ENCODE assay signal across 8 cellular contexts in the genomic region with DNA sequence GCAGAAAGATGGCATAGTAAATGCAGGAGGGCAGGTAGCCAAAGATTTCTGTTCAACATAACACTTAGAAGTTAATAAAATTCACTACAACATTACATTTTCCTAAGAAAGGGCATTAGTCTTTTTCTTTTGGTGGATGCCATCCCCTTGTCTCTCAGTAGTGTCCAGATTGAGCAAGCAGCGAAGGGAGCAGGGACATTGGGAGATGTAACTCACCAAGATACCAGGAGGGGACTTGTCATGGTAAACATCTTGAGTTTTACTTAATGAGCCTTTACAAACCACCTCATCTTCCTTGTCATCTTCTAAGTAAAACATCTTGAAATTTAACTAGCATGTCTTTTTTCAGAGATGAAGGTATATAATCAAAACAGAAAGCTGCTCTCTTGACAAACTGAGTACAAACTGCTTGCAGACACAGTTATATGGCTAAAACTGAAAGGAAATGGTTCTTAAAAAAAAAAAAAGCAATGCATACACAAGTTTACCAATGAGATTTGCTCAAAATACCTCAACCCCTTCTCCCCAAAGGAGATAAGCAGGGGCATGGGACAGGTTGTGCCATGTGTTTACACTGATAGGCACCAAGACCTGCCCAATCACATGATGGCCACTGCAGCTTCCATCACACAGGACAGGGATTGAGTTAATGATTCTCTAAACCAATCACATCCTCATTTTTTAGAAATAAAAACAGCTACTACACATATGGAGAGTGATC. TPM values are rescaled to one million over a fixed set of nuclear protein-coding genes. Genes with fewer than 3 reads are reported as not detected.
DNase-seq lines count a peak whose midpoint lies in the region; ATAC-seq and TF ChIP-seq lines count a peak whose summit lies in the region.

No MANE protein-coding gene starts in this region.

- H3K27me3 ChIP-seq in SK-N-SH (ENCODE audit: insufficient read depth) (no peaks in the 10 kb centered on the region), esophagus muscularis mucosa (no peaks in the 10 kb centered on the region), skeletal muscle tissue (ENCODE audit: control insufficient read depth in 3 of 3, insufficient read depth in 3 of 3, low read length in 3 of 3) (no peaks in the 10 kb centered on the region)

- no peak for TF ChIP-seq CTCF in SK-N-SH (IDR thresholded peaks at IDR 0.05)
- no peak for TF ChIP-seq CTCF in esophagus muscularis mucosa (IDR thresholded peaks at IDR 0.05)

- H3K9me3 ChIP-seq in SK-N-SH (0 out of 2 replicates have a peak, but pooled peaks cover 5% of the 10 kb centered on the region), esophagus muscularis mucosa (no peaks in the 10 kb centered on the region), skeletal muscle tissue (ENCODE audit: control insufficient read depth in 3 of 3, low read length in 3 of 3) (no peaks in the 10 kb centered on the region)

- H2AFZ ChIP-seq in SK-N-SH (ENCODE audit: low read depth) = no peak overlapping the region

- DNase-seq in SK-N-SH (no peak), esophagus muscularis mucosa (ENCODE audit: extremely low spot score) (no peak)

- TF ChIP-seq EP300 in SK-N-SH (IDR thresholded peaks at IDR 0.05; ENCODE audit: borderline replicate concordance in 1 of 2, low read depth in 1 of 2, low read length in 1 of 2) (0 out of 4 replicates have a peak, but pooled peaks of 1 of the 2 experiments have one; percentile 8), esophagus muscularis mucosa (IDR thresholded peaks at IDR 0.05) (no peak)

- POLR2A ChIA-PET in SK-N-SH (lab: Yijun Ruan, JAX) = no interaction called here

- H3K79me2 ChIP-seq in SK-N-SH (ENCODE audit: insufficient read depth) = peaks cover 92% of the 10 kb centered on the region

- peak overlapping the region; percentile 44 for H3K4me2 ChIP-seq in SK-N-SH

- H3K36me3 ChIP-seq in SK-N-SH (replicated peaks in 1 of 2; ENCODE audit: control insufficient read depth in 1 of 2, insufficient read depth in 2 of 2, low read length in 1 of 2) (peaks cover 2 to 14% of the 10 kb centered on the region in 2 experiments), esophagus muscularis mucosa (no peaks in the 10 kb centered on the region), skeletal muscle tissue (ENCODE audit: control insufficient read depth in 3 of 3, insufficient read depth in 3 of 3, low read length in 3 of 3) (no peaks in the 10 kb centered on the region)

- intact Hi-C loops in esophagus muscularis mucosa (cut with DNase I) = loop anchor here (10.0 kb wide), 1 partner anchor 48 kb away; no protein-coding TSS in a partner anchor

- H3K9ac ChIP-seq in SK-N-SH (peak overlapping the region; percentile 41; the same call in 1 of the 2 replicates), skeletal muscle tissue (ENCODE audit: low read depth in 1 of 3, low read length in 3 of 3) (no peak overlapping the region)

- CTCF ChIA-PET in SK-N-SH (lab: Yijun Ruan, JAX) = interaction anchor here (0.8 to 1.8 kb wide), 2 partner anchors 15 to 147 kb away, joined by 3 to 4 read pairs; no protein-coding TSS in a partner anchor

- 0 out of 4 replicates have a peak overlapping the region, but pooled peaks of 1 of the 2 experiments have one; percentile 25 for H3K4me3 ChIP-seq in SK-N-SH (ENCODE audit: low read depth in 2 of 2, low read length in 1 of 2)
- peak overlapping the region in 1 of 4 donors; percentile 1 for H3K4me3 ChIP-seq in esophagus muscularis mucosa
- peak overlapping the region in 1 of 3 donors; percentile 1 for H3K4me3 ChIP-seq in skeletal muscle tissue (ENCODE audit: low read length in 3 of 3)

- ATAC-seq in GM18498 (IDR thresholded peaks at IDR 0.05; ENCODE audit: unreplicated experiment) (peak; percentile 28), HG03521 (IDR thresholded peaks at IDR 0.05; ENCODE audit: unreplicated experiment) (no peak), HG03520 (IDR thresholded peaks at IDR 0.05; ENCODE audit: unreplicated experiment) (no peak), GM21528 (IDR thresholded peaks at IDR 0.05; ENCODE audit: low FRiP score, unreplicated experiment) (no peak), HG03442 (IDR thresholded peaks at IDR 0.05; ENCODE audit: unreplicated experiment) (no peak)

- H4K20me1 ChIP-seq in SK-N-SH (ENCODE audit: insufficient read depth) = no peaks in the 10 kb centered on the region

- 83% methylated on average over 1 of the region's 1 CpG for WGBS in SK-N-SH (ENCODE audit: low lambda C conversion rate)
- WGBS in esophagus muscularis mucosa = 75% methylated on average over 1 of the region's 1 CpG

- TF ChIP-seq POLR2A in esophagus muscularis mucosa (IDR thresholded peaks at IDR 0.05; ENCODE audit: low read depth) = no peak

- H3K9me2 ChIP-seq in SK-N-SH = no peaks in the 10 kb centered on the region

- peaks cover 14 to 46% of the 10 kb centered on the region in 2 experiments for H3K4me1 ChIP-seq in SK-N-SH (ENCODE audit: control insufficient read depth in 1 of 2, insufficient read depth in 2 of 2, low read depth in 1 of 2, low read length in 1 of 2)
- H3K4me1 ChIP-seq in esophagus muscularis mucosa = peaks cover 57 to 73% (median 64%) of the 10 kb centered on the region in 4 donors
- H3K4me1 ChIP-seq in skeletal muscle tissue (ENCODE audit: control insufficient read depth in 3 of 3, insufficient read depth in 3 of 3, low read length in 3 of 3) = peaks cover 15 to 26% (median 23%) of the 10 kb centered on the region in 3 donors

- no peak for TF ChIP-seq RAD21 in SK-N-SH (IDR thresholded peaks at IDR 0.05; ENCODE audit: low read length)

- peak overlapping the region; percentile 76 to 96 for H3K27ac ChIP-seq in SK-N-SH (ENCODE audit: low read depth in 2 of 2, low read length in 1 of 2)
- H3K27ac ChIP-seq in esophagus muscularis mucosa (replicated peaks in 1 of 4) = peak overlapping the region; percentile 54 to 77 (median 71)
- peak overlapping the region; percentile 29 for H3K27ac ChIP-seq in skeletal muscle tissue (ENCODE audit: low read depth, low read length)

- H3F3A ChIP-seq in SK-N-SH (replicated peaks; ENCODE audit: insufficient read depth) = peaks cover 62% of the 10 kb centered on the region

TF ChIP-seq in SK-N-SH, 30 proteins besides CTCF, POLR2A, EP300 and RAD21 (continues in another document):
- TF ChIP-seq JUND (IDR thresholded peaks at IDR 0.05) (no peak), TCF12 (IDR thresholded peaks at IDR 0.05) (no peak), SMC3 (IDR thresholded peaks at IDR 0.05; ENCODE audit: low read depth, low read length) (no peak), RFX5 (IDR thresholded peaks at IDR 0.05; ENCODE audit: low read length) (no peak), CHD2 (IDR thresholded peaks at IDR 0.05; ENCODE audit: low read length, partially characterized antibody) (no peak), SIN3A (IDR thresholded peaks at IDR 0.05; ENCODE audit: borderline replicate concordance, low read depth, low read length) (no peak), FOSL2 (IDR thresholded peaks at IDR 0.05; ENCODE audit: borderline replicate concordance, low read depth) (no peak), GATA2 (CRISPR knock-in tag; IDR thresholded peaks at IDR 0.05) (no peak), NRF1 (IDR thresholded peaks at IDR 0.05; ENCODE audit: low read depth, low read length) (no peak), RXRA (IDR thresholded peaks at IDR 0.05; ENCODE audit: borderline replicate concordance, low read depth) (no peak), TAF1 (IDR thresholded peaks at IDR 0.05; ENCODE audit: borderline replicate concordance, low read depth, low read length) (no peak), TEAD4 (IDR thresholded peaks at IDR 0.05; ENCODE audit: borderline replicate concordance, insufficient read depth) (no peak)
- TF ChIP-seq, protein P1, sequence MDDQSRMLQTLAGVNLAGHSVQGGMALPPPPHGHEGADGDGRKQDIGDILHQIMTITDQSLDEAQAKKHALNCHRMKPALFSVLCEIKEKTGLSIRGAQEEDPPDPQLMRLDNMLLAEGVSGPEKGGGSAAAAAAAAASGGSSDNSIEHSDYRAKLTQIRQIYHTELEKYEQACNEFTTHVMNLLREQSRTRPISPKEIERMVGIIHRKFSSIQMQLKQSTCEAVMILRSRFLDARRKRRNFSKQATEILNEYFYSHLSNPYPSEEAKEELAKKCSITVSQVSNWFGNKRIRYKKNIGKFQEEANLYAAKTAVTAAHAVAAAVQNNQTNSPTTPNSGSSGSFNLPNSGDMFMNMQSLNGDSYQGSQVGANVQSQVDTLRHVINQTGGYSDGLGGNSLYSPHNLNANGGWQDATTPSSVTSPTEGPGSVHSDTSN (IDR thresholded peaks at IDR 0.05) = no peak
- TF ChIP-seq, protein P2, sequence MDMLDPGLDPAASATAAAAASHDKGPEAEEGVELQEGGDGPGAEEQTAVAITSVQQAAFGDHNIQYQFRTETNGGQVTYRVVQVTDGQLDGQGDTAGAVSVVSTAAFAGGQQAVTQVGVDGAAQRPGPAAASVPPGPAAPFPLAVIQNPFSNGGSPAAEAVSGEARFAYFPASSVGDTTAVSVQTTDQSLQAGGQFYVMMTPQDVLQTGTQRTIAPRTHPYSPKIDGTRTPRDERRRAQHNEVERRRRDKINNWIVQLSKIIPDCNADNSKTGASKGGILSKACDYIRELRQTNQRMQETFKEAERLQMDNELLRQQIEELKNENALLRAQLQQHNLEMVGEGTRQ (IDR thresholded peaks at IDR 0.05; ENCODE audit: borderline replicate concordance, low read depth, low read length) = no peak
- TF ChIP-seq, protein P3, sequence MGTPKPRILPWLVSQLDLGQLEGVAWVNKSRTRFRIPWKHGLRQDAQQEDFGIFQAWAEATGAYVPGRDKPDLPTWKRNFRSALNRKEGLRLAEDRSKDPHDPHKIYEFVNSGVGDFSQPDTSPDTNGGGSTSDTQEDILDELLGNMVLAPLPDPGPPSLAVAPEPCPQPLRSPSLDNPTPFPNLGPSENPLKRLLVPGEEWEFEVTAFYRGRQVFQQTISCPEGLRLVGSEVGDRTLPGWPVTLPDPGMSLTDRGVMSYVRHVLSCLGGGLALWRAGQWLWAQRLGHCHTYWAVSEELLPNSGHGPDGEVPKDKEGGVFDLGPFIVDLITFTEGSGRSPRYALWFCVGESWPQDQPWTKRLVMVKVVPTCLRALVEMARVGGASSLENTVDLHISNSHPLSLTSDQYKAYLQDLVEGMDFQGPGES (IDR thresholded peaks at IDR 0.05; ENCODE audit: low read depth, low read length) = no peak
- TF ChIP-seq, protein P4, sequence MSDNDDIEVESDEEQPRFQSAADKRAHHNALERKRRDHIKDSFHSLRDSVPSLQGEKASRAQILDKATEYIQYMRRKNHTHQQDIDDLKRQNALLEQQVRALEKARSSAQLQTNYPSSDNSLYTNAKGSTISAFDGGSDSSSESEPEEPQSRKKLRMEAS (IDR thresholded peaks at IDR 0.05; ENCODE audit: low read depth) = no peak

RNA-seq across cellular contexts. Expression of a gene that starts 30.3 kb away (rescaled TPM):
- polyA plus RNA-seq in SK-N-SH (2012; rRNA removed) = 19.3 and 20.3 TPM in 2 replicates
- 18.9 and 20.5 TPM in 2 replicates for polyA plus RNA-seq in SK-N-SH (2012; cell fraction: cytosol; rRNA removed)
- polyA plus RNA-seq in SK-N-SH (2012; cell fraction: nucleus; rRNA removed) = 17.1 and 27.5 TPM in 2 replicates
- 10 to 100 TPM; 15.4 to 26.9 (median 24.8) TPM for total RNA-seq in esophagus muscularis mucosa
- total RNA-seq in skeletal muscle tissue = 11.0 TPM

Comparison
In these comparisons a context has a peak if more than half of its experiments do, and no peak if none do; other contexts are left out.
1. H3K27ac ChIP-seq: peak in every context shown above with its lines; median percentile 86 in SK-N-SH; 71 in esophagus muscularis mucosa; 29 in skeletal muscle tissue.